ENCODE assay signal across 12 cellular contexts in genomic region chr11:120622189-120622912, GRCh38.
A peak's percentile ranks its signal among the peaks of the same experiment; 100 is the strongest.
DNase-seq lines count a peak whose midpoint lies in the region; ATAC-seq and TF ChIP-seq lines count a peak whose summit lies in the region.
"Had no signal": no experiment of that assay in that cellular context is flagged by ENCODE, and none has a peak within 500 bp of the region (broad histone marks: within the 10 kb centered on the region; RNA-seq: fewer than 3 reads in every experiment).

No MANE protein-coding gene starts in this region.

- POLR2A ChIA-PET in CD4-positive, alpha-beta T cell (lab: Charles Lee) = no interaction called here

- no peak overlapping the region for H3K27ac ChIP-seq in CD4-positive, alpha-beta T cell (ENCODE audit: low read depth, low read length)

- no peaks in the 10 kb centered on the region for H3K27me3 ChIP-seq in BE2C
- no peaks in the 10 kb centered on the region for H3K27me3 ChIP-seq in CD4-positive, alpha-beta T cell (ENCODE audit: control insufficient read depth, insufficient read depth, low read length)

- no peaks in the 10 kb centered on the region for H3K36me3 Mint-ChIP-seq in CD4-positive, alpha-beta T cell (ENCODE audit: low read depth)

- H3K4me3 Mint-ChIP-seq in CD4-positive, alpha-beta T cell = no peak overlapping the region

- CTCF ChIA-PET in CD4-positive, alpha-beta T cell (lab: Charles Lee) = no interaction called here

- no peaks in the 10 kb centered on the region for H3K36me3 ChIP-seq in BE2C

- peak; percentile 40 for DNase-seq in BE2C
- peak; percentile 42 for DNase-seq in NCI-H82 (lab: John Stamatoyannopoulos, UW)
- peak; percentile 14 for DNase-seq in fibroblast of mammary gland (ENCODE audit: low read depth)
- DNase-seq in SIG-M5 treated with dmso at 0.1 percent for 504 hours (lab: John Stamatoyannopoulos, UW; ENCODE audit: unreplicated experiment) = no peak
- no peak for DNase-seq in SW480 (ENCODE audit: low spot score)
- DNase-seq in CD4-positive, alpha-beta T cell = no peak
- DNase-seq: H7, NCI-H1048, retina, T-helper 9 cell had no signal

- no peaks in the 10 kb centered on the region for H3K4me1 Mint-ChIP-seq in CD4-positive, alpha-beta T cell (ENCODE audit: low read depth)

- H3K4me1 ChIP-seq in BE2C = no peaks in the 10 kb centered on the region

- no peaks in the 10 kb centered on the region for H3K9me3 ChIP-seq in BE2C
- peaks cover 11% of the 10 kb centered on the region for H3K9me3 ChIP-seq in CD4-positive, alpha-beta T cell (ENCODE audit: control insufficient read depth, low read length)

- peaks cover 7% of the 10 kb centered on the region for H3K9me3 Mint-ChIP-seq in CD4-positive, alpha-beta T cell

- H3K4me3 ChIP-seq in BE2C (ENCODE audit: low read depth, low read length) = no peak overlapping the region
- H3K4me3 ChIP-seq in fibroblast of mammary gland (ENCODE audit: control insufficient read depth, low read depth, low read length) = no peak overlapping the region

- peak; percentile 76 for ATAC-seq in GM18909 (IDR thresholded peaks at IDR 0.05; ENCODE audit: poor library complexity, unreplicated experiment)
- ATAC-seq in HG02840 (IDR thresholded peaks at IDR 0.05; ENCODE audit: low FRiP score, unreplicated experiment) = no peak
- ATAC-seq in CD4-positive, alpha-beta T cell (ENCODE audit: poor library complexity) = no peak

- H3K27ac Mint-ChIP-seq in CD4-positive, alpha-beta T cell = no peak overlapping the region

- intact Hi-C loops in CD4-positive, alpha-beta T cell (cut with DNase I, micrococcal nuclease) = no loop called here

- H3K27me3 Mint-ChIP-seq in CD4-positive, alpha-beta T cell = peaks cover 5% of the 10 kb centered on the region

- TF ChIP-seq CTCF in BE2C (IDR thresholded peaks at IDR 0.05; ENCODE audit: low read depth, low read length) = peak; percentile 50
- peak; percentile 33 for TF ChIP-seq CTCF in fibroblast of mammary gland (conservative IDR thresholded peaks at IDR 0.05; ENCODE audit: control insufficient read depth, insufficient read depth, low read depth, low read length)
- no peak for TF ChIP-seq CTCF in CD4-positive, alpha-beta T cell (IDR thresholded peaks at IDR 0.05)

Comparison
In these comparisons a context has a peak if more than half of its experiments do, and no peak if none do; other contexts are left out.
1. DNase-seq: peak in BE2C (single experiment), NCI-H82 (single experiment) and fibroblast of mammary gland (single experiment); none in SIG-M5 treated with dmso at 0.1 percent for 504 hours (single experiment), SW480 (single experiment) and CD4-positive, alpha-beta T cell (0 of 10).